In genomic region chr3:15051531-15051930, GRCh38 we compare ENCODE assay signal across 8 cellular contexts. TPM values are rescaled to one million over a fixed set of nuclear protein-coding genes. Genes with fewer than 3 reads are reported as not detected.
DNase-seq lines count a peak whose midpoint lies in the region; TF ChIP-seq lines count a peak whose summit lies in the region.

No MANE protein-coding gene starts in this region.

- H3K27ac Mint-ChIP-seq in MCF 10A (ENCODE audit: low read depth, unreplicated experiment), result no peak overlapping the region
- H3K27ac Mint-ChIP-seq in neural crest cell (ENCODE audit: unreplicated experiment), result no peak overlapping the region

- no peaks in the 10 kb centered on the region for H3K9me3 ChIP-seq in breast epithelium

- H3K27me3 Mint-ChIP-seq in MCF 10A (ENCODE audit: insufficient read depth, unreplicated experiment) (no peaks in the 10 kb centered on the region), neural crest cell (ENCODE audit: low read depth) (no peaks in the 10 kb centered on the region)

- peak; percentile 50 for TF ChIP-seq CTCF in MCF 10A (IDR thresholded peaks at IDR 0.05; ENCODE audit: unreplicated experiment)
- peak in 1 of 3 donors; percentile 48 for TF ChIP-seq CTCF in breast epithelium (IDR thresholded peaks at IDR 0.05)
- peak; percentile 78 for TF ChIP-seq CTCF in epithelial cell of proximal tubule (conservative IDR thresholded peaks at IDR 0.05; ENCODE audit: low read depth, low read length)
- TF ChIP-seq CTCF in neural crest cell (conservative IDR thresholded peaks at IDR 0.05), result peak; percentile 65

- TF ChIP-seq POLR2A in breast epithelium (IDR thresholded peaks at IDR 0.05), result no peak

- CTCF ChIA-PET in MCF 10A (lab: Yijun Ruan, JAX), result interaction anchor here (0.5 to 1.7 kb wide), 8 partner anchors 9 to 129 kb away, joined by 3 to 7 read pairs (median 4); no protein-coding TSS in a partner anchor

- H3K9me3 Mint-ChIP-seq in MCF 10A (ENCODE audit: unreplicated experiment) (no peaks in the 10 kb centered on the region), neural crest cell (peaks cover 2% of the 10 kb centered on the region)

- DNase-seq in MCF 10A (ENCODE audit: unreplicated experiment), result peak; percentile 63
- DNase-seq in breast epithelium (ENCODE audit: low spot score in 2 of 2), result no peak
- DNase-seq in H7, result peak; percentile 88
- DNase-seq in LHCN-M2 (ENCODE audit: low read depth), result peak; percentile 34
- peak; percentile 41 to 42 for DNase-seq in activated CD4-positive, alpha-beta T cell treated with anti-CD3 and anti-CD28 coated beads, Interleukin-2, amount 50 U/mL, for 4 hours
- no peak for DNase-seq in epithelial cell of proximal tubule (ENCODE audit: low read depth)
- peak; percentile 46 for DNase-seq in neural crest cell (ENCODE audit: low read depth, low spot score)
- no peak for DNase-seq in C1 segment of cervical spinal cord (lab: John Stamatoyannopoulos, UW)

- H3K36me3 ChIP-seq in breast epithelium, result no peaks in the 10 kb centered on the region
- H3K36me3 ChIP-seq in H7 (replicated peaks; ENCODE audit: control insufficient read depth, insufficient read depth, low read length), result peaks cover 31% of the 10 kb centered on the region

- H3K27ac ChIP-seq in breast epithelium, result no peak overlapping the region

- H3K4me1 ChIP-seq in breast epithelium, result no peaks in the 10 kb centered on the region

- H3K4me3 Mint-ChIP-seq in MCF 10A (ENCODE audit: unreplicated experiment) (no peak overlapping the region), neural crest cell (no peak overlapping the region)

- H3K27me3 ChIP-seq in breast epithelium, result no peaks in the 10 kb centered on the region
- H3K27me3 ChIP-seq in H7 (ENCODE audit: control insufficient read depth, insufficient read depth, low read length), result no peaks in the 10 kb centered on the region

- BruUV-seq in MCF 10A (replicated peaks; lab: Mats Ljungman, UMichigan), result no TSS peak

- intact Hi-C loops in MCF 10A (cut with micrococcal nuclease), result no loop called here
- intact Hi-C loops in breast epithelium (cut with DNase I; ENCODE audit: low total_unique reads), result no loop called here

- H3K4me1 Mint-ChIP-seq in MCF 10A (ENCODE audit: insufficient read depth, unreplicated experiment), result peaks cover 6% of the 10 kb centered on the region
- peaks cover 30% of the 10 kb centered on the region for H3K4me1 Mint-ChIP-seq in neural crest cell

- H3K36me3 Mint-ChIP-seq in MCF 10A (ENCODE audit: insufficient read depth, unreplicated experiment), result peaks cover 80% of the 10 kb centered on the region
- peaks cover 17% of the 10 kb centered on the region for H3K36me3 Mint-ChIP-seq in neural crest cell (ENCODE audit: low read depth)

- H3K4me3 ChIP-seq in breast epithelium (no peak overlapping the region), H7 (ENCODE audit: insufficient read depth, low read depth, low read length) (no peak overlapping the region), epithelial cell of proximal tubule (ENCODE audit: low read depth, low read length) (no peak overlapping the region)

- POLR2A ChIA-PET in MCF 10A (lab: Yijun Ruan, JAX), result interaction anchor here (0.7 to 0.9 kb wide), 2 partner anchors 15 to 43 kb away, joined by 3 read pairs; no protein-coding TSS in a partner anchor

RNA-seq across cellular contexts. Expression of gene MRPS25, which starts 13.6 kb away (rescaled TPM):
- total RNA-seq in MCF 10A (2022), result 81.0 and 87.2 TPM in 2 replicates
- total RNA-seq in breast epithelium, result 10 to 100 TPM; 19.5 to 40.0 (median 36.4) TPM
- 22.0 and 25.8 TPM in 2 replicates for total RNA-seq in H7 (2014; rRNA removed; shearing (Covaris generic))
- total RNA-seq in LHCN-M2 (2014; rRNA removed), result 35.1 and 39.3 TPM in 2 replicates
- 33.6 TPM for polyA plus RNA-seq in LHCN-M2 (2012)
- 27.0 and 39.5 TPM in 2 replicates for total RNA-seq in epithelial cell of proximal tubule
- 60.9 and 62.0 TPM in 2 replicates for total RNA-seq in neural crest cell

RNA-seq across cellular contexts. Expression of gene RBSN, which starts 47.4 kb away (rescaled TPM):
- total RNA-seq in MCF 10A (2022), result 37.7 and 39.6 TPM in 2 replicates
- 10 to 100 TPM; 28.6 to 30.5 (median 29.6) TPM for total RNA-seq in breast epithelium
- 17.6 and 22.3 TPM in 2 replicates for total RNA-seq in H7 (2014; rRNA removed; shearing (Covaris generic))
- 18.7 and 25.3 TPM in 2 replicates for total RNA-seq in LHCN-M2 (2014; rRNA removed)
- polyA plus RNA-seq in LHCN-M2 (2012), result 8.8 TPM
- 12.7 and 16.0 TPM in 2 replicates for total RNA-seq in epithelial cell of proximal tubule
- 29.6 and 29.7 TPM in 2 replicates for total RNA-seq in neural crest cell

Comparison
In these comparisons a context has a peak if more than half of its experiments do, and no peak if none do; other contexts are left out.
1. DNase-seq: peak in MCF 10A (single experiment), H7 (single experiment), LHCN-M2 (single experiment), activated CD4-positive, alpha-beta T cell treated with anti-CD3 and anti-CD28 coated beads, Interleukin-2, amount 50 U/mL, for 4 hours (2 of 2) and neural crest cell (single experiment); none in breast epithelium (0 of 2), epithelial cell of proximal tubule (single experiment) and C1 segment of cervical spinal cord (0 of 14).